ENCODE assay signal across 16 cellular contexts in genomic region chr10:113097046-113097415, GRCh38.
DNase-seq lines count a peak whose midpoint lies in the region; ATAC-seq and TF ChIP-seq lines count a peak whose summit lies in the region.
"Had no signal": no experiment of that assay in that cellular context is flagged by ENCODE, and none has a peak within 500 bp of the region (broad histone marks: within the 10 kb centered on the region; RNA-seq: fewer than 3 reads in every experiment).

No MANE protein-coding gene starts in this region.

- H3K27me3 Mint-ChIP-seq in activated CD4-positive, alpha-beta T cell treated with anti-CD3 and anti-CD28 coated beads for 36 hours, result no peaks in the 10 kb centered on the region
- H3K27me3 Mint-ChIP-seq: brain had no signal

- H3K4me1 Mint-ChIP-seq in activated CD4-positive, alpha-beta T cell treated with anti-CD3 and anti-CD28 coated beads for 36 hours, result peaks cover 17% of the 10 kb centered on the region

- TF ChIP-seq CTCF in heart left ventricle (IDR thresholded peaks at IDR 0.05) (no peak), uterus (IDR thresholded peaks at IDR 0.05) (no peak)

- H3K36me3 ChIP-seq in heart left ventricle (peaks cover 0 to 4% (median 0%) of the 10 kb centered on the region in 9 donors), muscle layer of colon (ENCODE audit: insufficient read depth, low read length) (no peaks in the 10 kb centered on the region), uterus (no peaks in the 10 kb centered on the region)

- ATAC-seq in heart left ventricle, result peak in 1 of 4 donors; percentile 9
- no peak for ATAC-seq in left cardiac atrium
- ATAC-seq in activated CD4-positive, alpha-beta T cell treated with anti-CD3 and anti-CD28 coated beads for 36 hours, result no peak
- no peak for ATAC-seq in GM19455 (IDR thresholded peaks at IDR 0.05; ENCODE audit: unreplicated experiment)
- ATAC-seq: stimulated activated naive B cell treated with anti-CD40 and anti-IgM and Interleukin-4, amounts not matched to agents 10 μg/mL and 1 μg/mL and 100 μg/mL, for 72 hours had no signal

- no peak overlapping the region for H3K27ac Mint-ChIP-seq in activated CD4-positive, alpha-beta T cell treated with anti-CD3 and anti-CD28 coated beads for 36 hours
- H3K27ac Mint-ChIP-seq: stimulated activated naive B cell treated with anti-CD40 and anti-IgM and Interleukin-4, amounts not matched to agents 10 μg/mL and 1 μg/mL and 100 μg/mL, for 72 hours had no signal

- CTCF ChIA-PET in activated CD4-positive, alpha-beta T cell treated with anti-CD3 and anti-CD28 coated beads for 36 hours (lab: Charles Lee), result no interaction called here

- peaks cover 2% of the 10 kb centered on the region for H3K36me3 Mint-ChIP-seq in activated CD4-positive, alpha-beta T cell treated with anti-CD3 and anti-CD28 coated beads for 36 hours (ENCODE audit: low read depth)

- peak overlapping the region in 9 of 12 donors; percentile 20 to 76 (median 52) for H3K27ac ChIP-seq in heart left ventricle
- peak overlapping the region; percentile 66 for H3K27ac ChIP-seq in muscle layer of colon (ENCODE audit: low read depth, low read length)
- H3K27ac ChIP-seq in uterus, result peak overlapping the region; percentile 43 to 72

- POLR2A ChIA-PET in activated CD4-positive, alpha-beta T cell treated with anti-CD3 and anti-CD28 coated beads for 36 hours (lab: Charles Lee), result no interaction called here

- peaks cover 3% of the 10 kb centered on the region for H3K9me3 Mint-ChIP-seq in activated CD4-positive, alpha-beta T cell treated with anti-CD3 and anti-CD28 coated beads for 36 hours (ENCODE audit: low read depth)
- H3K9me3 Mint-ChIP-seq: brain had no signal

- DNase-seq in heart left ventricle, result no peak
- no peak for DNase-seq in left cardiac atrium
- peak; percentile 20 for DNase-seq in SKM-1 (lab: John Stamatoyannopoulos, UW; ENCODE audit: unreplicated experiment)
- DNase-seq in uterus, result no peak
- no peak for DNase-seq in activated CD4-positive, alpha-beta T cell treated with anti-CD3 and anti-CD28 coated beads for 36 hours
- no peak for DNase-seq in NCI-H1105 (lab: John Stamatoyannopoulos, UW)
- DNase-seq: ACHN; activated effector memory CD4-positive, alpha-beta T cell treated with anti-CD3 and anti-CD28 coated beads, Interleukin-2, amount 50 U/mL, for 16 hours; HCEC 1CT; kidney glomerular epithelial cell; NCI-H2081; retina; stimulated activated naive B cell treated with anti-CD40 and anti-IgM and Interleukin-4, amounts not matched to agents 10 μg/mL and 1 μg/mL and 100 μg/mL, for 72 hours had no signal

- 90 to 98% (median 94%) methylated on average over 5 of the region's 5 CpGs for WGBS in heart left ventricle, 4 donors

- intact Hi-C loops in heart left ventricle (cut with DNase I), result no loop called here
- intact Hi-C loops in left cardiac atrium (cut with DNase I), result no loop called here
- intact Hi-C loops in uterus (cut with DNase I; ENCODE audit: low total_unique reads), result no loop called here
- intact Hi-C loops in activated CD4-positive, alpha-beta T cell treated with anti-CD3 and anti-CD28 coated beads for 36 hours (cut with DNase I, micrococcal nuclease), result loop anchor here in 1 of 2 experiments (10.0 kb wide), 1 partner anchor 112 kb away; no protein-coding TSS in a partner anchor

- H3K4me1 ChIP-seq in heart left ventricle, result peaks cover 0 to 62% (median 30%) of the 10 kb centered on the region in 12 donors
- H3K4me1 ChIP-seq in muscle layer of colon (ENCODE audit: insufficient read depth, low read length), result peaks cover 55% of the 10 kb centered on the region
- peaks cover 3 to 12% of the 10 kb centered on the region in 2 donors for H3K4me1 ChIP-seq in uterus

- H3K9me3 ChIP-seq in heart left ventricle (no peaks in the 10 kb centered on the region), muscle layer of colon (ENCODE audit: low read length) (no peaks in the 10 kb centered on the region), uterus (no peaks in the 10 kb centered on the region)

- H3K27me3 ChIP-seq in heart left ventricle (no peaks in the 10 kb centered on the region), muscle layer of colon (ENCODE audit: control insufficient read depth in 1 of 2, insufficient read depth in 2 of 2, low read length in 2 of 2) (no peaks in the 10 kb centered on the region), uterus (no peaks in the 10 kb centered on the region)

- no peak for TF ChIP-seq POLR2A in heart left ventricle (IDR thresholded peaks at IDR 0.05)
- no peak for TF ChIP-seq POLR2A in uterus (IDR thresholded peaks at IDR 0.05)

- no peak overlapping the region for H3K4me3 ChIP-seq in heart left ventricle
- peak overlapping the region in 1 of 2 donors; percentile 30 for H3K4me3 ChIP-seq in muscle layer of colon (ENCODE audit: low read depth in 1 of 2, low read length in 2 of 2)
- no peak overlapping the region for H3K4me3 ChIP-seq in uterus

- no peak overlapping the region for H3K4me3 Mint-ChIP-seq in activated CD4-positive, alpha-beta T cell treated with anti-CD3 and anti-CD28 coated beads for 36 hours
- H3K4me3 Mint-ChIP-seq: stimulated activated naive B cell treated with anti-CD40 and anti-IgM and Interleukin-4, amounts not matched to agents 10 μg/mL and 1 μg/mL and 100 μg/mL, for 72 hours had no signal

- no peak overlapping the region for H3K9ac ChIP-seq in muscle layer of colon (ENCODE audit: low read length)
